Comparison of ENCODE assay signal across 10 cellular contexts in genomic region chr20:13236990-13237720, GRCh38. TPM values are rescaled to one million over a fixed set of nuclear protein-coding genes. Genes with fewer than 3 reads are reported as not detected.
"Had no signal": no experiment of that assay in that cellular context is flagged by ENCODE, and none has a peak within 500 bp of the region (broad histone marks: within the 10 kb centered on the region; RNA-seq: fewer than 3 reads in every experiment).

No MANE protein-coding gene starts in this region.

- FAIRE-seq: HTR-8/SVneo had no signal

- H3K4me3 Mint-ChIP-seq: HFFc6, IgD-negative memory B cell had no signal

- H3K4me1 Mint-ChIP-seq: IgD-negative memory B cell had no signal

- H3K4me3 ChIP-seq: GM23248, HAP-1 had no signal

- H3K36me3 ChIP-seq: HAP-1 had no signal

- ATAC-seq: HCT116 had no signal

- H3K27ac ChIP-seq: GM23248 had no signal

- DNase-seq: GOT3, H7, HFFc6, KBM-7 had no signal

- H3K4me1 ChIP-seq: HAP-1 had no signal

- H3K27ac Mint-ChIP-seq: HFFc6, IgD-negative memory B cell had no signal

- H3K36me3 Mint-ChIP-seq: IgD-negative memory B cell had no signal

- H3K9me3 ChIP-seq: HAP-1 had no signal

- H3K9ac ChIP-seq: GM23248 had no signal

RNA-seq across cellular contexts. Expression of gene ISM1, which starts 16.1 kb away (rescaled TPM):
- total RNA-seq: GM23248, H7, HT-29 had no signal
